ENCODE assay signal across 8 cellular contexts in the genomic region with DNA sequence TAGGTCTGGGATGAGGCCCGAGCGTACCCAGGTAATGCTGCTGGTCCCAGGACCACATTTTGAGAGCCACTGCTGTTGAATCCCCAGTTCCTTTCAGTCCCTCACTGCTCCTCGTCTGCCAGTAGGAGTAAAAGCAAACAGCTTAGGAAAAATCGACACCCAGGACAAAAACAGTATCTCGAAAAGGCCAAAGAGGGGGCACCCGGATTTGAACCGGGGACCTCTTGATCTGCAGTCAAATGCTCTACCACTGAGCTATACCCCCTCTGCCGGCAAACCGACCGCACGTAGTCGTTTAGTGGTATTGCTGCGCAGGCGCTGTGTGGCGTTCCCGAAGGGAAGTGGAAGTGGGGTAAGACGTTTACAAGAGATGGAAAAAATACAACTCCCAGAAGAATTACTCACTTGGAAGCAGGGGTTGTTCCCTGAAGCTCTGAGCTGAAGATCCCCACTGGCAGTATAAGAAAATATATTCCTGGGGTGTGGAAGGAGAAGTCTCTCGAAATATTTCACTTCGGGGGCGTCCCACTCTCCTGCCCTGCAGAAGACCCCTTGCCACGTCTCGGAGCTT. TPM values are rescaled to one million over a fixed set of nuclear protein-coding genes. Genes with fewer than 3 reads are reported as not detected.
DNase-seq lines count a peak whose midpoint lies in the region; ATAC-seq lines count a peak whose summit lies in the region.

No MANE protein-coding gene starts in this region.

- H3K27ac Mint-ChIP-seq in activated CD4-positive, alpha-beta T cell treated with anti-CD3 and anti-CD28 coated beads, Interleukin-2, amount 10 ng/mL, durations not matched to agents 24 days and 14 days, result peak overlapping the region; percentile 94

- ATAC-seq in GM18498 (IDR thresholded peaks at IDR 0.05; ENCODE audit: unreplicated experiment) (peak; percentile 58), HG03354 (IDR thresholded peaks at IDR 0.05; ENCODE audit: poor library complexity, severe bottlenecking, unreplicated experiment) (peak; percentile 57), GM18858 (IDR thresholded peaks at IDR 0.05; ENCODE audit: unreplicated experiment) (no peak)

- intact Hi-C loops in activated CD4-positive, alpha-beta T cell treated with anti-CD3 and anti-CD28 coated beads, Interleukin-2, amount 10 ng/mL, durations not matched to agents 24 days and 14 days (cut with micrococcal nuclease), result loop anchor here (1.0 to 5.0 kb wide), 7 partner anchors 12 to 476 kb away; a partner anchor contains a TSS

- H3K4me3 Mint-ChIP-seq in activated CD4-positive, alpha-beta T cell treated with anti-CD3 and anti-CD28 coated beads, Interleukin-2, amount 10 ng/mL, durations not matched to agents 24 days and 14 days, result peak overlapping the region; percentile 95

- no peaks in the 10 kb centered on the region for H3K9me3 Mint-ChIP-seq in activated CD4-positive, alpha-beta T cell treated with anti-CD3 and anti-CD28 coated beads, Interleukin-2, amount 10 ng/mL, durations not matched to agents 24 days and 14 days

- peaks cover 27% of the 10 kb centered on the region for H3K4me1 Mint-ChIP-seq in activated CD4-positive, alpha-beta T cell treated with anti-CD3 and anti-CD28 coated beads, Interleukin-2, amount 10 ng/mL, durations not matched to agents 24 days and 14 days

- peaks cover 2% of the 10 kb centered on the region for H3K36me3 Mint-ChIP-seq in activated CD4-positive, alpha-beta T cell treated with anti-CD3 and anti-CD28 coated beads, Interleukin-2, amount 10 ng/mL, durations not matched to agents 24 days and 14 days (ENCODE audit: low read depth)

- DNase-seq in NCI-H526 (lab: John Stamatoyannopoulos, UW), result peak; percentile 74 to 89
- peak; percentile 98 for DNase-seq in activated CD4-positive, alpha-beta T cell treated with anti-CD3 and anti-CD28 coated beads, Interleukin-2, amount 10 ng/mL, durations not matched to agents 24 days and 14 days
- peak; percentile 91 for DNase-seq in kidney tubule cell (ENCODE audit: low spot score)
- peak; percentile 93 for DNase-seq in stimulated activated CD4-positive, alpha-beta T cell treated with anti-CD3 and anti-CD28 coated beads, Interleukin-15, amount 100 ng/mL, for 24 hours

- H3K27me3 Mint-ChIP-seq in activated CD4-positive, alpha-beta T cell treated with anti-CD3 and anti-CD28 coated beads, Interleukin-2, amount 10 ng/mL, durations not matched to agents 24 days and 14 days, result peaks cover 41% of the 10 kb centered on the region

- H3K27ac ChIP-seq in cingulate gyrus (ENCODE audit: low read depth, low read length), result peak overlapping the region; percentile 94

RNA-seq across cellular contexts. Expression of a gene that starts 2.2 kb away (rescaled TPM):
- total RNA-seq in activated CD4-positive, alpha-beta T cell treated with anti-CD3 and anti-CD28 coated beads, Interleukin-2, amount 10 ng/mL, durations not matched to agents 24 days and 14 days, result 0.16 and 0.43 TPM in 2 replicates

RNA-seq across cellular contexts. Expression of a gene that starts 12.3 kb away (rescaled TPM):
- total RNA-seq in activated CD4-positive, alpha-beta T cell treated with anti-CD3 and anti-CD28 coated beads, Interleukin-2, amount 10 ng/mL, durations not matched to agents 24 days and 14 days, result not detected in 2 replicates

RNA-seq across cellular contexts. Expression of a gene that starts 43.8 kb away (rescaled TPM):
- 20.4 and 22.5 TPM in 2 replicates for total RNA-seq in activated CD4-positive, alpha-beta T cell treated with anti-CD3 and anti-CD28 coated beads, Interleukin-2, amount 10 ng/mL, durations not matched to agents 24 days and 14 days

RNA-seq across cellular contexts. Expression of a gene that starts 46.5 kb away (rescaled TPM):
- total RNA-seq in activated CD4-positive, alpha-beta T cell treated with anti-CD3 and anti-CD28 coated beads, Interleukin-2, amount 10 ng/mL, durations not matched to agents 24 days and 14 days, result 2,240 and 2,301 TPM in 2 replicates
